ENCODE assay signal across 21 cellular contexts in genomic region chr2:886072-887022, GRCh38.
DNase-seq lines count a peak whose midpoint lies in the region; ATAC-seq, FAIRE-seq and TF ChIP-seq lines count a peak whose summit lies in the region.
"Had no signal": no experiment of that assay in that cellular context is flagged by ENCODE, and none has a peak within 500 bp of the region (broad histone marks: within the 10 kb centered on the region; RNA-seq: fewer than 3 reads in every experiment).

No MANE protein-coding gene starts in this region.

- DNase-seq in HepG2 (ENCODE audit: low spot score) (no peak), right lobe of liver (no peak), colonic mucosa (peak; percentile 13), osteocyte (ENCODE audit: extremely low spot score, unreplicated experiment) (peak; percentile 77), NCI-H1092 treated with DMSO at 0.1 percent for 48 hours (lab: John Stamatoyannopoulos, UW) (no peak), NCI-H446 (lab: John Stamatoyannopoulos, UW) (no peak), left ventricle myocardium superior (no peak)
- DNase-seq: DMS79; IMR-90; Karpas-422; MG63; NCI-H1092; NCI-H1694; NCI-H345; NCI-H526 treated with DMSO at 0.1 percent for 48 hours; NK-92 treated with Interleukin-12 subunit alpha and Interleukin-12 subunit beta, amount 100 ng/mL, for 24 hours; RPMI8226 had no signal

- H3K36me3 ChIP-seq in HepG2 (replicated peaks in 1 of 2; ENCODE audit: control insufficient read depth in 1 of 2, insufficient read depth in 2 of 2, low read length in 2 of 2) (no peaks in the 10 kb centered on the region), right lobe of liver (no peaks in the 10 kb centered on the region), colonic mucosa (no peaks in the 10 kb centered on the region)
- H3K36me3 ChIP-seq: MG63, SJSA1 had no signal

- H3K9ac ChIP-seq in HepG2 (ENCODE audit: insufficient read depth, low read depth, low read length), result no peak overlapping the region
- no peak overlapping the region for H3K9ac ChIP-seq in colonic mucosa (ENCODE audit: low read depth in 2 of 2, low read length in 2 of 2)

- H4K20me1 ChIP-seq in HepG2 (ENCODE audit: insufficient read depth, low read length), result no peaks in the 10 kb centered on the region

- in situ Hi-C loops in HepG2 (cut with HindIII; ENCODE audit: extremely low pct_ligation_motif_present, low pct_unique_long_range_greater_than_20kb), result no loop called here

- no peak for FAIRE-seq in HepG2 (lab: Jason Lieb, UNC)
- FAIRE-seq: G401.6 had no signal

- TF ChIP-seq EP300 in HepG2 (IDR thresholded peaks at IDR 0.05; ENCODE audit: low read depth in 2 of 2, low read length in 2 of 2), result no peak
- TF ChIP-seq EP300 in HepG2 (CRISPR knock-in tag; IDR thresholded peaks at IDR 0.05; ENCODE audit: borderline replicate concordance), result no peak

- no peak overlapping the region for H3K27ac Mint-ChIP-seq in osteocyte (ENCODE audit: unreplicated experiment)
- H3K27ac Mint-ChIP-seq: CD8-positive, alpha-beta T cell had no signal

- peaks cover 4% of the 10 kb centered on the region for H3K27me3 Mint-ChIP-seq in osteocyte (ENCODE audit: unreplicated experiment)

- ATAC-seq in HepG2 (peak; percentile 39; the same call in 1 of the 3 replicates), right lobe of liver (no peak), left ventricle myocardium superior (no peak), GM18861 (IDR thresholded peaks at IDR 0.05; ENCODE audit: unreplicated experiment) (no peak)
- ATAC-seq: CD8-positive, alpha-beta T cell had no signal

- H3K4me3 Mint-ChIP-seq in osteocyte (ENCODE audit: unreplicated experiment), result no peak overlapping the region
- H3K4me3 Mint-ChIP-seq: CD8-positive, alpha-beta T cell had no signal

- H3K79me2 ChIP-seq in HepG2 (ENCODE audit: insufficient read depth, low read length), result no peaks in the 10 kb centered on the region

- POLR2A ChIA-PET in HepG2 (lab: Yijun Ruan, JAX), result no interaction called here

- no TSS peak for BruUV-seq in HepG2 (replicated peaks; lab: Mats Ljungman, UMichigan)

- TF ChIP-seq CTCF in HepG2 (CRISPR knock-in tag; IDR thresholded peaks at IDR 0.05) (no peak), right lobe of liver (IDR thresholded peaks at IDR 0.05) (no peak), colonic mucosa (IDR thresholded peaks at IDR 0.05) (no peak), osteocyte (IDR thresholded peaks at IDR 0.05) (no peak)

- CTCF ChIA-PET in HepG2 (lab: Yijun Ruan, JAX; ENCODE audit: low intra/inter-chr PET ratio, low total read pairs), result no interaction called here

- H3K27me3 ChIP-seq in HepG2 (ENCODE audit: control insufficient read depth in 1 of 2, insufficient read depth in 2 of 2, low read length in 2 of 2), result peaks cover 14 to 75% of the 10 kb centered on the region in 2 experiments; a peak in 4 of 5 replicates
- H3K27me3 ChIP-seq in right lobe of liver, result no peaks in the 10 kb centered on the region
- H3K27me3 ChIP-seq in colonic mucosa, result peaks cover 11% of the 10 kb centered on the region
- H3K27me3 ChIP-seq: SJSA1 had no signal

- H3K4me2 ChIP-seq in HepG2 (ENCODE audit: low read depth, low read length), result no peak overlapping the region

- H3K9me3 Mint-ChIP-seq in osteocyte (ENCODE audit: unreplicated experiment), result no peaks in the 10 kb centered on the region
- H3K9me3 Mint-ChIP-seq: CD8-positive, alpha-beta T cell had no signal

- H3K4me1 Mint-ChIP-seq in osteocyte (ENCODE audit: unreplicated experiment), result no peaks in the 10 kb centered on the region

- no peaks in the 10 kb centered on the region for H3K9me3 ChIP-seq in HepG2 (ENCODE audit: low read length)
- no peaks in the 10 kb centered on the region for H3K9me3 ChIP-seq in right lobe of liver
- H3K9me3 ChIP-seq in colonic mucosa, result no peaks in the 10 kb centered on the region
- H3K9me3 ChIP-seq: MG63, SJSA1 had no signal

- TF ChIP-seq POLR2A in HepG2 (IDR thresholded peaks at IDR 0.05; ENCODE audit: insufficient read depth in 1 of 2, low read depth in 2 of 2, low read length in 2 of 2), result no peak
- no peak for TF ChIP-seq POLR2A in right lobe of liver (IDR thresholded peaks at IDR 0.05)

- no peak overlapping the region for H3K27ac ChIP-seq in HepG2 (ENCODE audit: extremely low read length, insufficient read depth, low read length)
- no peak overlapping the region for H3K27ac ChIP-seq in right lobe of liver
- H3K27ac ChIP-seq in colonic mucosa, result no peak overlapping the region

- TF ChIP-seq RAD21 in HepG2 (CRISPR knock-in tag; IDR thresholded peaks at IDR 0.05), result no peak

- no peaks in the 10 kb centered on the region for H3K4me1 ChIP-seq in HepG2 (ENCODE audit: insufficient read depth, low read length)
- no peaks in the 10 kb centered on the region for H3K4me1 ChIP-seq in right lobe of liver
- H3K4me1 ChIP-seq in colonic mucosa, result no peaks in the 10 kb centered on the region

- H3K36me3 Mint-ChIP-seq in osteocyte (ENCODE audit: unreplicated experiment), result no peaks in the 10 kb centered on the region
- H3K36me3 Mint-ChIP-seq: CD8-positive, alpha-beta T cell had no signal

- WGBS in HepG2 (ENCODE audit: low lambda C conversion rate), result 29% methylated on average over 25 of the region's 34 CpGs
- WGBS in right lobe of liver (ENCODE audit: insufficient coverage, low coverage, low lambda C conversion rate, missing lambda C conversion rate), result 78% methylated on average over 3 of the region's 34 CpGs

- H3K4me3 ChIP-seq in HepG2 (replicated peaks in 1 of 3; ENCODE audit: insufficient read depth in 1 of 3, low read depth in 2 of 3, low read length in 3 of 3) (no peak overlapping the region), right lobe of liver (no peak overlapping the region), colonic mucosa (no peak overlapping the region)
- H3K4me3 ChIP-seq: MG63, SJSA1 had no signal

- no peak overlapping the region for H2AFZ ChIP-seq in HepG2 (ENCODE audit: low read length)

- intact Hi-C loops in HepG2 (cut with micrococcal nuclease; ENCODE audit: unreplicated experiment), result no loop called here
- intact Hi-C loops in right lobe of liver (cut with DNase I), result no loop called here
- intact Hi-C loops in colonic mucosa (cut with DNase I), result no loop called here
- intact Hi-C loops in left ventricle myocardium superior (cut with micrococcal nuclease), result no loop called here

TF ChIP-seq in HepG2, 621 proteins besides CTCF, POLR2A, EP300 and RAD21:
- TF ChIP-seq ZNF720 (CRISPR knock-in tag; IDR thresholded peaks at IDR 0.05), result no peak
- peak; percentile 95 for TF ChIP-seq MNT (IDR thresholded peaks at IDR 0.05)
- TF ChIP-seq, protein P1, sequence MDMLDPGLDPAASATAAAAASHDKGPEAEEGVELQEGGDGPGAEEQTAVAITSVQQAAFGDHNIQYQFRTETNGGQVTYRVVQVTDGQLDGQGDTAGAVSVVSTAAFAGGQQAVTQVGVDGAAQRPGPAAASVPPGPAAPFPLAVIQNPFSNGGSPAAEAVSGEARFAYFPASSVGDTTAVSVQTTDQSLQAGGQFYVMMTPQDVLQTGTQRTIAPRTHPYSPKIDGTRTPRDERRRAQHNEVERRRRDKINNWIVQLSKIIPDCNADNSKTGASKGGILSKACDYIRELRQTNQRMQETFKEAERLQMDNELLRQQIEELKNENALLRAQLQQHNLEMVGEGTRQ (IDR thresholded peaks at IDR 0.05; ENCODE audit: low read depth, low read length), result peak; percentile 41; the same call in 1 of the 2 replicates
- TF ChIP-seq, protein P1 (CRISPR knock-in tag; IDR thresholded peaks at IDR 0.05; ENCODE audit: borderline replicate concordance), result no peak

Comparison
In these comparisons a context has a peak if more than half of its experiments do, and no peak if none do; other contexts are left out.
1. DNase-seq: peak in colonic mucosa (single experiment) and osteocyte (single experiment); none in HepG2 (single experiment), right lobe of liver (0 of 3), NCI-H1092 treated with DMSO at 0.1 percent for 48 hours (single experiment), NCI-H446 (0 of 2) and left ventricle myocardium superior (single experiment).